30 cellular contexts compared by ENCODE assay signal in genomic region chr3:89699229-89699628, GRCh38.
"Had no signal": no experiment of that assay in that cellular context is flagged by ENCODE, and none has a peak within 500 bp of the region (broad histone marks: within the 10 kb centered on the region; RNA-seq: fewer than 3 reads in every experiment).

No MANE protein-coding gene starts in this region.

- H3K4me1 Mint-ChIP-seq: natural killer cell; neural progenitor cell; stimulated activated naive B cell treated with anti-CD40 and anti-IgM and Interleukin-4, amounts not matched to agents 10 μg/mL and 1 μg/mL and 100 μg/mL, for 72 hours; T-helper 17 cell had no signal

- H3K27me3 Mint-ChIP-seq: activated naive CD8-positive, alpha-beta T cell; stimulated activated naive B cell treated with anti-CD40 and anti-IgM and Interleukin-4, amounts not matched to agents 10 μg/mL and 1 μg/mL and 100 μg/mL, for 72 hours; T-helper 17 cell had no signal

- H3K4me2 ChIP-seq: neural progenitor cell had no signal

- H3K4me3 Mint-ChIP-seq: activated naive CD8-positive, alpha-beta T cell; natural killer cell; neural progenitor cell; stimulated activated naive B cell treated with anti-CD40 and anti-IgM and Interleukin-4, amounts not matched to agents 10 μg/mL and 1 μg/mL and 100 μg/mL, for 72 hours; T-helper 17 cell had no signal

- H3K9me3 ChIP-seq: body of pancreas, gastrocnemius medialis, tibial artery had no signal

- H3K4me1 ChIP-seq: body of pancreas, gastrocnemius medialis, neural progenitor cell, stomach, tibial artery had no signal

- H2AFZ ChIP-seq: neural progenitor cell had no signal

- H3K9ac ChIP-seq: neural progenitor cell had no signal

- H3K36me3 ChIP-seq: cardiac muscle cell, gastrocnemius medialis, neural progenitor cell, stomach, tibial artery, WERI-Rb-1 had no signal

- H3K27ac ChIP-seq: body of pancreas, cardiac muscle cell, coronary artery, dorsolateral prefrontal cortex, gastrocnemius medialis, neural progenitor cell, stomach, tibial artery, WERI-Rb-1 had no signal

- H3K27ac Mint-ChIP-seq: activated naive CD8-positive, alpha-beta T cell; natural killer cell; neural progenitor cell; stimulated activated naive B cell treated with anti-CD40 and anti-IgM and Interleukin-4, amounts not matched to agents 10 μg/mL and 1 μg/mL and 100 μg/mL, for 72 hours; T-helper 17 cell had no signal

- H3K4me3 ChIP-seq: body of pancreas, cardiac muscle cell, coronary artery, dorsolateral prefrontal cortex, gastrocnemius medialis, neural progenitor cell, stomach, tibial artery had no signal

- DNase-seq: activated CD4-positive, alpha-beta T cell treated with anti-CD3 and anti-CD28 coated beads for 48 hours; activated CD4-positive, alpha-beta T cell treated with anti-CD3 and anti-CD28 coated beads, Interleukin-2, amount 50 U/mL, for 48 hours; activated CD8-positive, alpha-beta memory T cell treated with anti-CD3 and anti-CD28 coated beads for 24 hours; activated effector memory CD4-positive, alpha-beta T cell treated with Interleukin-2 at 50 U/mL for 16 hours; activated naive CD4-positive, alpha-beta T cell treated with Interleukin-2 at 50 U/mL for 16 hours; aorta; cerebellar nuclear complex; dorsolateral prefrontal cortex; effector memory CD4-positive, alpha-beta T cell; erythroblast; gastrocnemius medialis; hippocampal formation; left cardiac atrium; mammary epithelial cell; midbrain; natural killer cell; stimulated activated CD4-positive, alpha-beta T cell treated with anti-CD3 and anti-CD28 coated beads, Interleukin-4, amount 100 ng/mL, for 24 hours; stimulated activated CD8-positive, alpha-beta memory T cell treated with anti-CD3 and anti-CD28 coated beads, Interleukin-4, amount 100 ng/mL, for 48 hours; stimulated activated naive B cell treated with anti-CD40 and anti-IgM and Interleukin-4, amounts not matched to agents 10 μg/mL and 1 μg/mL and 100 μg/mL, for 72 hours; stomach; T-helper 17 cell; T1000; tibial artery; WERI-Rb-1 had no signal

- H3K27me3 ChIP-seq: body of pancreas, cardiac muscle cell, gastrocnemius medialis, neural progenitor cell, stomach, tibial artery had no signal

- H3K36me3 Mint-ChIP-seq: activated naive CD8-positive, alpha-beta T cell; stimulated activated naive B cell treated with anti-CD40 and anti-IgM and Interleukin-4, amounts not matched to agents 10 μg/mL and 1 μg/mL and 100 μg/mL, for 72 hours had no signal

- ATAC-seq: activated CD4-positive, CD25-positive, alpha-beta regulatory T cell treated with anti-CD3 and anti-CD28 coated beads, Interleukin-2, amount 50 U/mL, for 24 hours; body of pancreas; gastrocnemius medialis; left cardiac atrium; natural killer cell; T-helper 17 cell had no signal
